24 cellular contexts compared by ENCODE assay signal in genomic region chr13:22055259-22055658, GRCh38.
"Had no signal": no experiment of that assay in that cellular context is flagged by ENCODE, and none has a peak within 500 bp of the region (broad histone marks: within the 10 kb centered on the region; RNA-seq: fewer than 3 reads in every experiment).

No MANE protein-coding gene starts in this region.

- H3K27ac Mint-ChIP-seq: activated CD4-positive, alpha-beta memory T cell treated with anti-CD3 and anti-CD28 coated beads, Interleukin-2, amount 10 ng/mL, durations not matched to agents 7 days and 5 days; activated CD4-positive, alpha-beta T cell treated with anti-CD3 and anti-CD28 coated beads, Interleukin-2, amount 10 ng/mL, durations not matched to agents 7 days and 5 days; activated naive CD4-positive, alpha-beta T cell treated with anti-CD3 and anti-CD28 coated beads, Interleukin-2, amount 50 U/mL, for 72 hours; activated T-cell treated with anti-CD3 and anti-CD28 coated beads, Interleukin-2, amount 50 U/mL, for 24 hours; mesothelial cell of epicardium; stimulated activated naive CD8-positive, alpha-beta T cell treated with anti-CD3 and anti-CD28 coated beads, Interleukin-15, Interleukin-2, amounts not matched to agents 100 ng/mL and 50 ng/mL, for 24 hours had no signal

- H3K27me3 Mint-ChIP-seq: activated CD4-positive, alpha-beta memory T cell treated with anti-CD3 and anti-CD28 coated beads, Interleukin-2, amount 10 ng/mL, durations not matched to agents 7 days and 5 days; activated CD4-positive, alpha-beta T cell treated with anti-CD3 and anti-CD28 coated beads, Interleukin-2, amount 10 ng/mL, durations not matched to agents 7 days and 5 days; activated T-cell treated with anti-CD3 and anti-CD28 coated beads, Interleukin-2, amount 50 U/mL, for 24 hours; central memory CD8-positive, alpha-beta T cell; naive thymus-derived CD4-positive, alpha-beta T cell; stimulated activated naive CD8-positive, alpha-beta T cell treated with anti-CD3 and anti-CD28 coated beads, Interleukin-15, Interleukin-2, amounts not matched to agents 100 ng/mL and 50 ng/mL, for 24 hours had no signal

- H3K4me3 Mint-ChIP-seq: activated CD4-positive, alpha-beta memory T cell treated with anti-CD3 and anti-CD28 coated beads, Interleukin-2, amount 10 ng/mL, durations not matched to agents 7 days and 5 days; activated CD4-positive, alpha-beta T cell treated with anti-CD3 and anti-CD28 coated beads, Interleukin-2, amount 10 ng/mL, durations not matched to agents 7 days and 5 days; activated T-cell treated with anti-CD3 and anti-CD28 coated beads, Interleukin-2, amount 50 U/mL, for 24 hours; central memory CD8-positive, alpha-beta T cell; mesothelial cell of epicardium; stimulated activated naive CD8-positive, alpha-beta T cell treated with anti-CD3 and anti-CD28 coated beads, Interleukin-15, Interleukin-2, amounts not matched to agents 100 ng/mL and 50 ng/mL, for 24 hours had no signal

- ATAC-seq: activated naive CD4-positive, alpha-beta T cell treated with anti-CD3 and anti-CD28 coated beads, Interleukin-2, amount 50 U/mL, for 72 hours; gastrocnemius medialis; left colon; naive thymus-derived CD4-positive, alpha-beta T cell; right cardiac atrium had no signal

- H3K4me3 ChIP-seq: gastrocnemius medialis, thoracic aorta, vagina had no signal

- DNase-seq: activated CD4-positive, alpha-beta memory T cell treated with anti-CD3 and anti-CD28 coated beads, Interleukin-2, amount 10 ng/mL, durations not matched to agents 7 days and 5 days; activated CD4-positive, alpha-beta T cell treated with anti-CD3 and anti-CD28 coated beads for 1 hour; activated CD4-positive, alpha-beta T cell treated with anti-CD3 and anti-CD28 coated beads, Interleukin-2, amount 10 ng/mL, durations not matched to agents 7 days and 5 days; activated CD8-positive, alpha-beta memory T cell treated with anti-CD3 and anti-CD28 coated beads, Interleukin-2, amount 50 U/mL, for 48 hours; activated gamma-delta T cell treated with Interleukin-2 at 50 U/mL for 16 hours; activated T-cell treated with anti-CD3 and anti-CD28 coated beads, Interleukin-2, amount 50 U/mL, for 24 hours; dermis blood vessel endothelial cell; effector CD4-positive, alpha-beta T cell; gastrocnemius medialis; glutamatergic neuron; left colon; naive thymus-derived CD4-positive, alpha-beta T cell; occipital lobe; right cardiac atrium; stimulated activated CD4-positive, alpha-beta T cell treated with anti-CD3 and anti-CD28 coated beads, Interleukin-12 subunit alpha, Interleukin-12 subunit beta, amount 100 ng/mL, for 4 hours; stimulated activated CD4-positive, alpha-beta T cell treated with anti-CD3 and anti-CD28 coated beads, Interleukin-4, amount 100 ng/mL, for 1 hour; T-helper 2 cell; trophoblast cell had no signal

- H3K36me3 Mint-ChIP-seq: mesothelial cell of epicardium had no signal

- H3K9me3 Mint-ChIP-seq: activated CD4-positive, alpha-beta memory T cell treated with anti-CD3 and anti-CD28 coated beads, Interleukin-2, amount 10 ng/mL, durations not matched to agents 7 days and 5 days; mesothelial cell of epicardium; stimulated activated naive CD8-positive, alpha-beta T cell treated with anti-CD3 and anti-CD28 coated beads, Interleukin-15, Interleukin-2, amounts not matched to agents 100 ng/mL and 50 ng/mL, for 24 hours had no signal

- H3K4me1 ChIP-seq: gastrocnemius medialis, vagina had no signal

- H3K27me3 ChIP-seq: gastrocnemius medialis, vagina had no signal

- H3K36me3 ChIP-seq: gastrocnemius medialis, thoracic aorta, vagina had no signal

- H3K9me3 ChIP-seq: gastrocnemius medialis, thoracic aorta, vagina had no signal

- H3K27ac ChIP-seq: gastrocnemius medialis, thoracic aorta, vagina had no signal
